In genomic region chr19:38929929-38930775, GRCh38 we compare ENCODE assay signal across 8 cellular contexts. TPM values are rescaled to one million over a fixed set of nuclear protein-coding genes. Genes with fewer than 3 reads are reported as not detected.
DNase-seq lines count a peak whose midpoint lies in the region; ATAC-seq and TF ChIP-seq lines count a peak whose summit lies in the region.

A gene with protein sequence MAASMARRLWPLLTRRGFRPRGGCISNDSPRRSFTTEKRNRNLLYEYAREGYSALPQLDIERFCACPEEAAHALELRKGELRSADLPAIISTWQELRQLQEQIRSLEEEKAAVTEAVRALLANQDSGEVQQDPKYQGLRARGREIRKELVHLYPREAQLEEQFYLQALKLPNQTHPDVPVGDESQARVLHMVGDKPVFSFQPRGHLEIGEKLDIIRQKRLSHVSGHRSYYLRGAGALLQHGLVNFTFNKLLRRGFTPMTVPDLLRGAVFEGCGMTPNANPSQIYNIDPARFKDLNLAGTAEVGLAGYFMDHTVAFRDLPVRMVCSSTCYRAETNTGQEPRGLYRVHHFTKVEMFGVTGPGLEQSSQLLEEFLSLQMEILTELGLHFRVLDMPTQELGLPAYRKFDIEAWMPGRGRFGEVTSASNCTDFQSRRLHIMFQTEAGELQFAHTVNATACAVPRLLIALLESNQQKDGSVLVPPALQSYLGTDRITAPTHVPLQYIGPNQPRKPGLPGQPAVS (minus strand): TSS chr19:38930763. CDS start chr19:38930736, 27 bp downstream.

- peaks cover 7 to 32% (median 19%) of the 10 kb centered on the region in 3 donors for H3K36me3 ChIP-seq in tibial artery

- no peaks in the 10 kb centered on the region for H3K27me3 Mint-ChIP-seq in activated naive CD8-positive, alpha-beta T cell treated with anti-CD3 and anti-CD28 coated beads for 36 hours
- no peaks in the 10 kb centered on the region for H3K27me3 Mint-ChIP-seq in osteocyte (ENCODE audit: unreplicated experiment)

- intact Hi-C loops in head of caudate nucleus (cut with DNase I) = loop anchor here (10.0 kb wide), 1 partner anchor 285 kb away; the partner anchor contains the start of gene ACTN4
- intact Hi-C loops in tibial artery (cut with DNase I; ENCODE audit: low total_unique reads) = no loop called here

- H3K36me3 Mint-ChIP-seq in activated naive CD8-positive, alpha-beta T cell treated with anti-CD3 and anti-CD28 coated beads for 36 hours = peaks cover 39% of the 10 kb centered on the region
- peaks cover 15% of the 10 kb centered on the region for H3K36me3 Mint-ChIP-seq in osteocyte (ENCODE audit: unreplicated experiment)

- H3K4me1 ChIP-seq in tibial artery = peaks cover 0 to 21% (median 19%) of the 10 kb centered on the region in 4 donors

- DNase-seq in GM12865 (ENCODE audit: low read depth) (peak; percentile 96), NCI-H1105 treated with DMSO at 0.1 percent for 48 hours (lab: John Stamatoyannopoulos, UW) (peak; percentile 95), SKM-1 treated with dmso at 0.1 percent for 144 hours (lab: John Stamatoyannopoulos, UW; ENCODE audit: unreplicated experiment) (peak; percentile 92), head of caudate nucleus (peak; percentile 83 to 96 (median 92)), osteocyte (ENCODE audit: extremely low spot score, unreplicated experiment) (peak; percentile 98), tibial artery (peak; percentile 91 to 95)
- DNase-seq in activated naive CD8-positive, alpha-beta T cell treated with anti-CD3 and anti-CD28 coated beads for 36 hours = peak; percentile 92

- H3K9me3 ChIP-seq in tibial artery = no peaks in the 10 kb centered on the region

- TF ChIP-seq CTCF in GM12865 (IDR thresholded peaks at IDR 0.05; ENCODE audit: insufficient read depth, low read depth, low read length, missing control alignments) (peak; percentile 99), osteocyte (IDR thresholded peaks at IDR 0.05) (peak; percentile 100), tibial artery (IDR thresholded peaks at IDR 0.05) (peak; percentile 98 to 100)

- H3K27ac ChIP-seq in tibial artery = peak within 1 kb of the TSS; percentile 74 to 83

- peaks cover 25% of the 10 kb centered on the region for H3K4me1 Mint-ChIP-seq in activated naive CD8-positive, alpha-beta T cell treated with anti-CD3 and anti-CD28 coated beads for 36 hours
- H3K4me1 Mint-ChIP-seq in osteocyte (ENCODE audit: unreplicated experiment) = peaks cover 22% of the 10 kb centered on the region

- H3K27ac Mint-ChIP-seq in activated naive CD8-positive, alpha-beta T cell treated with anti-CD3 and anti-CD28 coated beads for 36 hours = peak within 1 kb of the TSS; percentile 99
- peak within 1 kb of the TSS; percentile 96 for H3K27ac Mint-ChIP-seq in osteocyte (ENCODE audit: unreplicated experiment)

- H3K4me3 ChIP-seq in GM12865 (ENCODE audit: low read depth, low read length) = peak within 1 kb of the TSS; percentile 90
- peak within 1 kb of the TSS; percentile 64 to 84 for H3K4me3 ChIP-seq in tibial artery

- no peaks in the 10 kb centered on the region for H3K27me3 ChIP-seq in tibial artery

- peaks cover 9% of the 10 kb centered on the region for H3K9me3 Mint-ChIP-seq in activated naive CD8-positive, alpha-beta T cell treated with anti-CD3 and anti-CD28 coated beads for 36 hours
- peaks cover 6% of the 10 kb centered on the region for H3K9me3 Mint-ChIP-seq in osteocyte (ENCODE audit: unreplicated experiment)

- H3K4me3 Mint-ChIP-seq in activated naive CD8-positive, alpha-beta T cell treated with anti-CD3 and anti-CD28 coated beads for 36 hours = peak within 1 kb of the TSS; percentile 97
- H3K4me3 Mint-ChIP-seq in osteocyte (ENCODE audit: unreplicated experiment) = peak within 1 kb of the TSS; percentile 94

- peak; percentile 78 for ATAC-seq in HG02759 (IDR thresholded peaks at IDR 0.05; ENCODE audit: unreplicated experiment)

RNA-seq across cellular contexts. Expression of the gene that starts here (rescaled TPM):
- 10 to 100 TPM; 39.8 to 43.2 TPM for total RNA-seq in activated naive CD8-positive, alpha-beta T cell treated with anti-CD3 and anti-CD28 coated beads for 36 hours
- total RNA-seq in osteocyte = 25.0 and 26.7 TPM in 2 replicates

Comparison
In these comparisons a context has a peak if more than half of its experiments do, and no peak if none do; other contexts are left out.
1. Peak in every context shown above with its lines: DNase-seq, ATAC-seq, H3K4me3 ChIP-seq and H3K27ac ChIP-seq.